ENCODE assay signal across 22 cellular contexts in the genomic region with DNA sequence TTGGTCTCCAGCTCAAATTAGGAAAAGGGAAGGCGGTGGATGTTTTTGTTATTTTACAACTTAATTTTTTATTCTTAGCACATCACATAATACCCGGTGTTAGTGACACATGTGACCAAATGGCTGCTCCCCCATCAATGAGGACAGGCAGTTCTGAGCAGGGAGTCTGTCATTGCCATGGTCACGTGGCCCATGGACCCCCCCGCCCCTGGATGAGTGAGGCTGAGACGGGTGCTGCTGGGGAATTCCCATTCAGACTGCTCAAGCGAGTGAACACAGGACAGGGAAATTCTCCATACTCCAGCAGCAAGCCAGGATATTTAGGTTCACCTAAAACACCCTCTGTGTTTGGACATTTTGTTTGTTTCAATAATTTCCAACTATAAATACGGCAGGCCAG. TPM values are rescaled to one million over a fixed set of nuclear protein-coding genes. Genes with fewer than 3 reads are reported as not detected.
A peak's percentile ranks its signal among the peaks of the same experiment; 100 is the strongest.
DNase-seq lines count a peak whose midpoint lies in the region; ATAC-seq, FAIRE-seq and TF ChIP-seq lines count a peak whose summit lies in the region.
"Had no signal": no experiment of that assay in that cellular context is flagged by ENCODE, and none has a peak within 500 bp of the region (broad histone marks: within the 10 kb centered on the region; RNA-seq: fewer than 3 reads in every experiment).

No MANE protein-coding gene starts in this region.

- ATAC-seq in A549: no peak
- ATAC-seq in GM19324 (IDR thresholded peaks at IDR 0.05; ENCODE audit: low FRiP score, unreplicated experiment): no peak
- ATAC-seq: activated CD4-positive, CD25-positive, alpha-beta regulatory T cell treated with anti-CD3 and anti-CD28 coated beads, Interleukin-2, amount 50 U/mL, for 24 hours; effector memory CD8-positive, alpha-beta T cell; gastrocnemius medialis; left cardiac atrium; naive thymus-derived CD8-positive, alpha-beta T cell; sciatic nerve had no signal

- no peak overlapping the region for H2BK120ac ChIP-seq in H1 (replicated peaks; ENCODE audit: low read depth, low read length)

- H2BK15ac ChIP-seq in H1 (ENCODE audit: low read length): no peak overlapping the region

- H3K79me2 ChIP-seq in H1 (ENCODE audit: control insufficient read depth in 1 of 2, insufficient read depth in 2 of 2, low read length in 2 of 2) (no peaks in the 10 kb centered on the region), mammary epithelial cell (ENCODE audit: insufficient read depth, low read length) (no peaks in the 10 kb centered on the region)

- BruUV-seq in mammary epithelial cell (replicated peaks; lab: Mats Ljungman, UMichigan): no TSS peak

- H3K4me1 ChIP-seq in A549: peaks cover 20% of the 10 kb centered on the region
- H3K4me1 ChIP-seq in H1 (replicated peaks in 1 of 4; ENCODE audit: control insufficient read depth in 3 of 4, insufficient read depth in 4 of 4, low read length in 3 of 4): no peaks in the 10 kb centered on the region
- H3K4me1 ChIP-seq in liver (ENCODE audit: control insufficient read depth in 4 of 4, insufficient read depth in 4 of 4, low read length in 3 of 4): peaks cover 5 to 28% (median 15%) of the 10 kb centered on the region in 4 donors
- H3K4me1 ChIP-seq in mammary epithelial cell (ENCODE audit: insufficient read depth, low read length): peaks cover 6% of the 10 kb centered on the region
- H3K4me1 ChIP-seq: esophagus muscularis mucosa, gastrocnemius medialis, suprapubic skin had no signal

- H2AFZ ChIP-seq in H1 (ENCODE audit: low read length): peak overlapping the region; percentile 20; the same call in 1 of the 2 replicates
- H2AFZ ChIP-seq in mammary epithelial cell (ENCODE audit: low read depth, low read length): no peak overlapping the region

- H3K27me3 ChIP-seq in H1 (replicated peaks in 1 of 4; ENCODE audit: control insufficient read depth in 3 of 4, extremely low read depth in 1 of 4, insufficient read depth in 3 of 4, low read length in 3 of 4) (no peaks in the 10 kb centered on the region), liver (ENCODE audit: control insufficient read depth in 4 of 4, insufficient read depth in 4 of 4, low read length in 3 of 4) (no peaks in the 10 kb centered on the region), mammary epithelial cell (ENCODE audit: insufficient read depth, low read length) (no peaks in the 10 kb centered on the region)
- H3K27me3 ChIP-seq: brain microvascular endothelial cell, esophagus muscularis mucosa, gastrocnemius medialis had no signal

- no peak overlapping the region for H4K5ac ChIP-seq in H1 (ENCODE audit: insufficient read length, low read depth, low read length)

- H3K4me3 ChIP-seq in A549 (no peak overlapping the region), H1 (ENCODE audit: extremely low read depth in 1 of 4, insufficient read depth in 2 of 4, low read depth in 3 of 4, low read length in 4 of 4) (no peak overlapping the region), liver (ENCODE audit: low read depth in 1 of 3, low read length in 3 of 3) (no peak overlapping the region), mammary epithelial cell (replicated peaks in 1 of 3; ENCODE audit: insufficient read depth in 1 of 3, low read depth in 2 of 3, low read length in 3 of 3) (no peak overlapping the region)
- H3K4me3 ChIP-seq: esophagus muscularis mucosa, gastrocnemius medialis, suprapubic skin had no signal

- no peak overlapping the region for H3K4ac ChIP-seq in H1 (replicated peaks; ENCODE audit: insufficient read length, low read depth, low read length)

- no peak overlapping the region for H3K56ac ChIP-seq in H1 (replicated peaks; ENCODE audit: insufficient read length, low read depth, low read length)

- no peak overlapping the region for H3K23ac ChIP-seq in H1 (ENCODE audit: insufficient read length)

- H3K79me1 ChIP-seq in H1 (ENCODE audit: low read depth, low read length): no peaks in the 10 kb centered on the region

- POLR2A ChIA-PET in A549 (lab: Yijun Ruan, JAX) (no interaction called here), H1 (lab: Charles Lee; ENCODE audit: partially characterized antibody) (no interaction called here)

- dilution Hi-C loops in mammary epithelial cell (cut with HindIII; ENCODE audit: low sequenced_read_pairs): no loop called here

- H3K9ac ChIP-seq in H1 (replicated peaks in 1 of 4; ENCODE audit: extremely low read depth in 1 of 4, low read depth in 3 of 4, low read length in 3 of 4) (no peak overlapping the region), liver (ENCODE audit: low read depth in 1 of 2, low read length in 2 of 2) (no peak overlapping the region), mammary epithelial cell (ENCODE audit: insufficient read depth, low read length) (no peak overlapping the region)

- no peak overlapping the region for H4K8ac ChIP-seq in H1 (ENCODE audit: extremely low read depth, insufficient read depth, low read length)

- no peak overlapping the region for H2BK20ac ChIP-seq in H1 (ENCODE audit: low read length)

- no peaks in the 10 kb centered on the region for H4K20me1 ChIP-seq in H1 (replicated peaks in 1 of 2; ENCODE audit: control insufficient read depth in 1 of 2, insufficient read depth in 2 of 2, low read length in 2 of 2)
- H4K20me1 ChIP-seq in mammary epithelial cell (ENCODE audit: insufficient read depth, low read length): no peaks in the 10 kb centered on the region

- H3K23me2 ChIP-seq in H1 (ENCODE audit: low read depth, low read length): peaks cover 2% of the 10 kb centered on the region; the same call in 1 of the 2 replicates

- TF ChIP-seq CTCF in A549 (IDR thresholded peaks at IDR 0.05) (no peak), H1 (IDR thresholded peaks at IDR 0.05; ENCODE audit: control extremely low read depth in 1 of 3, insufficient read depth in 1 of 3, low read depth in 1 of 3, low read length in 3 of 3) (no peak), liver (IDR thresholded peaks at IDR 0.05; ENCODE audit: low read depth, low read length, missing input control) (no peak), mammary epithelial cell (conservative IDR thresholded peaks at IDR 0.05 in 1 of 2, IDR thresholded peaks at IDR 0.05 in 1 of 2; ENCODE audit: extremely low read depth in 1 of 2, insufficient read depth in 1 of 2, low read depth in 1 of 2, low read length in 2 of 2) (no peak)

- TF ChIP-seq RAD21 in A549 (conservative IDR thresholded peaks at IDR 0.05 in 1 of 2, IDR thresholded peaks at IDR 0.05 in 1 of 2): no peak
- no peak for TF ChIP-seq RAD21 in H1 (IDR thresholded peaks at IDR 0.05 in 1 of 2, conservative IDR thresholded peaks at IDR 0.05 in 1 of 2; ENCODE audit: low read depth in 2 of 2, low read length in 2 of 2)
- TF ChIP-seq RAD21 in liver (IDR thresholded peaks at IDR 0.05): no peak

- H2BK12ac ChIP-seq in H1 (ENCODE audit: low read depth, low read length): no peak overlapping the region

- no peak overlapping the region for H2BK5ac ChIP-seq in H1 (ENCODE audit: low read depth, low read length)

- FAIRE-seq in A549 (lab: Jason Lieb, UNC): no peak
- no peak for FAIRE-seq in H1 (lab: Jason Lieb, UNC)
- FAIRE-seq: urothelium cell line had no signal

- H3K4me2 ChIP-seq in A549 (no peak overlapping the region), H1 (ENCODE audit: insufficient read depth in 1 of 2, low read depth in 2 of 2, low read length in 2 of 2) (no peak overlapping the region), mammary epithelial cell (ENCODE audit: insufficient read depth, low read depth, low read length) (no peak overlapping the region)

- no peak overlapping the region for H4K91ac ChIP-seq in H1 (replicated peaks; ENCODE audit: insufficient read length, low read length)

- TF ChIP-seq EP300 in A549 (IDR thresholded peaks at IDR 0.05) (no peak), H1 (IDR thresholded peaks at IDR 0.05; ENCODE audit: borderline replicate concordance in 1 of 2, low read depth in 2 of 2, low read length in 2 of 2) (no peak)

- intact Hi-C loops in mammary epithelial cell (cut with micrococcal nuclease): loop anchor here (10.0 kb wide), 1 partner anchor 97 kb away; no protein-coding TSS in a partner anchor

- no peak for DNase-seq in A549 (ENCODE audit: low read depth in 1 of 2, low spot score in 1 of 2)
- peak; percentile 57 for DNase-seq in HK-2 (ENCODE audit: unreplicated experiment)
- DNase-seq in H1 (ENCODE audit: low read depth in 1 of 2, low spot score in 2 of 2): no peak
- DNase-seq in mammary epithelial cell: no peak
- no peak for DNase-seq in activated gamma-delta T cell (lab: John Stamatoyannopoulos, UW)
- no peak for DNase-seq in T1000 (lab: John Stamatoyannopoulos, UW)
- DNase-seq: brain microvascular endothelial cell; effector memory CD8-positive, alpha-beta T cell; gastrocnemius medialis; left cardiac atrium; naive thymus-derived CD8-positive, alpha-beta T cell; NCI-H1105 treated with DMSO at 0.1 percent for 48 hours; NCI-H2107; NCI-H510A treated with DMSO at 0.1 percent for 48 hours; stimulated activated CD8-positive, alpha-beta memory T cell treated with anti-CD3 and anti-CD28 coated beads, Interleukin-4, amount 100 ng/mL, for 48 hours had no signal

- no peaks in the 10 kb centered on the region for H3K9me3 ChIP-seq in A549
- H3K9me3 ChIP-seq in H1 (ENCODE audit: insufficient read depth in 2 of 2, low read depth in 1 of 2, low read length in 1 of 2): no peaks in the 10 kb centered on the region
- no peaks in the 10 kb centered on the region for H3K9me3 ChIP-seq in liver (ENCODE audit: control insufficient read depth in 4 of 4, low read length in 3 of 4)
- no peaks in the 10 kb centered on the region for H3K9me3 ChIP-seq in mammary epithelial cell (replicated peaks; ENCODE audit: insufficient read depth, low read length)
- H3K9me3 ChIP-seq: esophagus muscularis mucosa, gastrocnemius medialis, suprapubic skin had no signal

- TF ChIP-seq POLR2A in A549 (IDR thresholded peaks at IDR 0.05; ENCODE audit: low read length): no peak
- no peak for TF ChIP-seq POLR2A in H1 (IDR thresholded peaks at IDR 0.05; ENCODE audit: control extremely low read depth in 1 of 2, low read depth in 2 of 2, low read length in 2 of 2)

- no peak overlapping the region for H3K18ac ChIP-seq in H1 (ENCODE audit: extremely low read depth, low read length)

- no peak overlapping the region for H3K27ac ChIP-seq in A549
- H3K27ac ChIP-seq in H1 (ENCODE audit: low read depth, low read length): no peak overlapping the region
- no peak overlapping the region for H3K27ac ChIP-seq in liver (ENCODE audit: low read depth in 1 of 2, low read length in 2 of 2)
- no peak overlapping the region for H3K27ac ChIP-seq in mammary epithelial cell (ENCODE audit: insufficient read depth, low read depth, low read length)
- H3K27ac ChIP-seq: brain microvascular endothelial cell, esophagus muscularis mucosa, gastrocnemius medialis, suprapubic skin had no signal

- in situ Hi-C loops in mammary epithelial cell (cut with MboI; ENCODE audit: low sequenced_read_pairs in 2 of 2): no loop called here

- H3K36me3 ChIP-seq in H1 (ENCODE audit: control insufficient read depth in 2 of 4, insufficient read depth in 4 of 4, low read length in 3 of 4) (no peaks in the 10 kb centered on the region), liver (ENCODE audit: control insufficient read depth in 4 of 4, insufficient read depth in 3 of 4, low read depth in 1 of 4, low read length in 3 of 4) (no peaks in the 10 kb centered on the region), mammary epithelial cell (ENCODE audit: insufficient read depth, low read length) (no peaks in the 10 kb centered on the region)
- H3K36me3 ChIP-seq: brain microvascular endothelial cell, esophagus muscularis mucosa, gastrocnemius medialis, suprapubic skin had no signal

- no peak overlapping the region for H2AK5ac ChIP-seq in H1 (ENCODE audit: low read depth, low read length)

- WGBS in A549 (ENCODE audit: missing lambda C conversion rate): 64% methylated on average over 7 of the region's 7 CpGs
- WGBS in H1 (ENCODE audit: extremely low coverage in 1 of 2, insufficient coverage in 1 of 2, insufficient read length in 1 of 2, insufficient replicate concordance in 2 of 2, low coverage in 1 of 2, low lambda C conversion rate in 2 of 2, missing lambda C conversion rate in 1 of 2), 2 experiments: 73% methylated on average over 7 of the region's 7 CpGs; no CpG with 5 or more reads in 1 of the 2 experiments
- 51% methylated on average over 7 of the region's 7 CpGs for WGBS in liver
- 85% methylated on average over 7 of the region's 7 CpGs for WGBS in mammary epithelial cell (ENCODE audit: low coverage, missing lambda C conversion rate)

- CTCF ChIA-PET in A549 (lab: Yijun Ruan, JAX) (interaction anchor here (0.6 to 2.0 kb wide), 6 partner anchors 13 to 81 kb away, joined by 3 to 6 read pairs (median 4); no protein-coding TSS in a partner anchor), H1 (lab: Charles Lee; ENCODE audit: partially characterized antibody) (interaction anchor here (2.2 kb wide), 1 partner anchor 211 kb away, joined by 6 read pairs; no protein-coding TSS in a partner anchor), mammary epithelial cell (lab: Charles Lee; ENCODE audit: low non-redundant PET) (no interaction called here)

- H3K14ac ChIP-seq in H1 (ENCODE audit: insufficient read length): no peak overlapping the region

RNA-seq across cellular contexts. Expression of a gene that starts 34.7 kb away (rescaled TPM):
- polyA plus RNA-seq in A549 (2011; rRNA removed): 73.0 and 83.9 TPM in 2 replicates
- 22.5 and 28.4 TPM in 2 replicates for polyA plus RNA-seq in A549 (2012; cell fraction: cytosol; rRNA removed)
- 25.8 and 35.9 TPM in 2 replicates for polyA plus RNA-seq in A549 (2012; cell fraction: nucleus; rRNA removed)
- 29.1 to 36.0 TPM (median 32.8 TPM) in 3 replicates for polyA plus RNA-seq in A549 (2017; fragmentation: RNase III; extraction: RNeasy Plus Mini Kit Qiagen cat#74134 plus additional on column Dnase treatment)
- polyA minus RNA-seq in A549 (2011; rRNA and poly(A)+ RNA removed): 112 and 123 TPM in 2 replicates
- total RNA-seq in H1 (2021; fragmentation: NEBNext Ultra II Directional; extraction: Animal tissue kit (Norgen Biotek cat#: 25700)): 34.6 and 41.5 TPM in 2 replicates
- polyA plus RNA-seq in H1 (2011; rRNA removed): 25.8 and 28.9 TPM in 2 replicates
- polyA plus RNA-seq in H1 (2011; cell fraction: cytosol; rRNA removed): 25.7 TPM
- 33.9 TPM for polyA plus RNA-seq in H1 (2011; cell fraction: nucleus; rRNA removed)
- polyA plus RNA-seq in H1 (2012, experiment 1 of 2): 18.5 to 25.6 TPM (median 20.7 TPM) in 4 replicates
- 4.4 TPM for polyA plus RNA-seq in H1 (2012, experiment 2 of 2)
- polyA plus RNA-seq in H1 (2013, experiment 1 of 2): 39.3 TPM
- polyA plus RNA-seq in H1 (2013, experiment 2 of 2): 46.4 TPM
- polyA minus RNA-seq in H1 (2011; rRNA and poly(A)+ RNA removed): 75.3 and 80.9 TPM in 2 replicates
- 32.2 TPM for polyA minus RNA-seq in H1 (2011; cell fraction: cytosol; rRNA and poly(A)+ RNA removed)
- 40.6 TPM for polyA minus RNA-seq in H1 (2011; cell fraction: nucleus; rRNA and poly(A)+ RNA removed)
- 10 to 100 TPM in 1 of 2 donors, 1 to 10 TPM in 1; 5.9 to 11.9 TPM for total RNA-seq in liver
- polyA plus RNA-seq in liver: 10 to 100 TPM in 1 of 2 donors, 1 to 10 TPM in 1; 5.7 to 17.7 TPM
- total RNA-seq in mammary epithelial cell: 10 to 100 TPM; 16.3 to 22.6 TPM
- polyA plus RNA-seq in mammary epithelial cell: 16.3 TPM
- polyA minus RNA-seq in mammary epithelial cell: 84.0 TPM
